Comparison of ENCODE assay signal across 2 cellular contexts in genomic region chr7:13833872-13834271, GRCh38.
TF ChIP-seq lines count a peak whose summit lies in the region.

No MANE protein-coding gene starts in this region.

TF ChIP-seq in GM23338, 12 proteins besides CTCF, POLR2A, EP300 and RAD21:
- TF ChIP-seq JUNB (IDR thresholded peaks at IDR 0.05; ENCODE audit: unreplicated experiment) = no peak
- no peak for TF ChIP-seq POLR2AphosphoS5 (IDR thresholded peaks at IDR 0.05; ENCODE audit: low read depth)
- TF ChIP-seq STAT1 (IDR thresholded peaks at IDR 0.05; ENCODE audit: unreplicated experiment) = no peak
- no peak for TF ChIP-seq ZNF462 (CRISPR knock-in tag; IDR thresholded peaks at IDR 0.05)
- TF ChIP-seq CREB1 (CRISPR knock-in tag; IDR thresholded peaks at IDR 0.05; ENCODE audit: low read depth) = no peak

TF ChIP-seq in H1, 55 proteins besides CTCF, POLR2A, EP300 and RAD21:
- TF ChIP-seq CBX5 (IDR thresholded peaks at IDR 0.05; ENCODE audit: low read depth, low read length) (no peak), RBBP5 (IDR thresholded peaks at IDR 0.05; ENCODE audit: borderline replicate concordance, low read depth, low read length) (no peak), SP1 (IDR thresholded peaks at IDR 0.05; ENCODE audit: low read depth, low read length) (no peak), MAFK (IDR thresholded peaks at IDR 0.05; ENCODE audit: low read depth, low read length) (no peak), CREB1 (IDR thresholded peaks at IDR 0.05) (no peak), KDM1A (IDR thresholded peaks at IDR 0.05; ENCODE audit: borderline replicate concordance, low read length) (no peak), TAF1 (IDR thresholded peaks at IDR 0.05; ENCODE audit: low read depth, low read length) (no peak), SIX5 (IDR thresholded peaks at IDR 0.05; ENCODE audit: low read depth, low read length) (no peak), TEAD4 (IDR thresholded peaks at IDR 0.05; ENCODE audit: low read depth, low read length) (no peak), SP4 (IDR thresholded peaks at IDR 0.05; ENCODE audit: low read length) (no peak), BCL11A (IDR thresholded peaks at IDR 0.05; ENCODE audit: low read depth in 2 of 2, low read length in 2 of 2) (no peak), CHD2 (IDR thresholded peaks at IDR 0.05; ENCODE audit: low read length) (no peak), RFX5 (IDR thresholded peaks at IDR 0.05; ENCODE audit: borderline replicate concordance, low read depth, low read length) (no peak), KDM5A (IDR thresholded peaks at IDR 0.05; ENCODE audit: low read length) (no peak), YY1 (IDR thresholded peaks at IDR 0.05; ENCODE audit: low read depth, low read length) (no peak), NANOG (IDR thresholded peaks at IDR 0.05; ENCODE audit: insufficient read depth, low read depth, low read length, poor library complexity, severe bottlenecking) (no peak)
